In the genomic region with DNA sequence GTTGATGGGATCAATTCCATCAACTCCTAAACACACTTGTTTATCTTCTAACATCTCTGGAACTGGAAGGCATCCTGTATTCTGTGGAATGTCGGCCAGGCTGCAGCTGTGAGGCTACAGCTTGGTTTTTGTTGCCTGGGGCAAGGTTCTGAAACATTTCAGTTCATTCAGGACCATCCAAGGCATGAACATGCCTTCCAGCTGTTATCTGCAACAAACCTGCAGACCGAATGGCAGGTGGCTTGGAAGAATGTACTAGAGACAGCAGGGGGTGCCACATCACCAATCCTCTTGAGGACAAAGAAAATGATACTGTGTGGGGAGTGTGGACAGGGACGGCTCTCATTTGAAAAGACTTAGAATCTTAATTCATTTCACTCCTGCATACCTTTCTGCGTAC, we compare ENCODE assay signal across 1 cellular context.
TF ChIP-seq lines count a peak whose summit lies in the region.

No MANE protein-coding gene starts in this region.

TF ChIP-seq in GM12878, 131 proteins besides CTCF, POLR2A, EP300 and RAD21:
- TF ChIP-seq, protein P1, sequence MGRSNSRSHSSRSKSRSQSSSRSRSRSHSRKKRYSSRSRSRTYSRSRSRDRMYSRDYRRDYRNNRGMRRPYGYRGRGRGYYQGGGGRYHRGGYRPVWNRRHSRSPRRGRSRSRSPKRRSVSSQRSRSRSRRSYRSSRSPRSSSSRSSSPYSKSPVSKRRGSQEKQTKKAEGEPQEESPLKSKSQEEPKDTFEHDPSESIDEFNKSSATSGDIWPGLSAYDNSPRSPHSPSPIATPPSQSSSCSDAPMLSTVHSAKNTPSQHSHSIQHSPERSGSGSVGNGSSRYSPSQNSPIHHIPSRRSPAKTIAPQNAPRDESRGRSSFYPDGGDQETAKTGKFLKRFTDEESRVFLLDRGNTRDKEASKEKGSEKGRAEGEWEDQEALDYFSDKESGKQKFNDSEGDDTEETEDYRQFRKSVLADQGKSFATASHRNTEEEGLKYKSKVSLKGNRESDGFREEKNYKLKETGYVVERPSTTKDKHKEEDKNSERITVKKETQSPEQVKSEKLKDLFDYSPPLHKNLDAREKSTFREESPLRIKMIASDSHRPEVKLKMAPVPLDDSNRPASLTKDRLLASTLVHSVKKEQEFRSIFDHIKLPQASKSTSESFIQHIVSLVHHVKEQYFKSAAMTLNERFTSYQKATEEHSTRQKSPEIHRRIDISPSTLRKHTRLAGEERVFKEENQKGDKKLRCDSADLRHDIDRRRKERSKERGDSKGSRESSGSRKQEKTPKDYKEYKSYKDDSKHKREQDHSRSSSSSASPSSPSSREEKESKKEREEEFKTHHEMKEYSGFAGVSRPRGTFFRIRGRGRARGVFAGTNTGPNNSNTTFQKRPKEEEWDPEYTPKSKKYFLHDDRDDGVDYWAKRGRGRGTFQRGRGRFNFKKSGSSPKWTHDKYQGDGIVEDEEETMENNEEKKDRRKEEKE (IDR thresholded peaks at IDR 0.05): no peak
- TF ChIP-seq JUND (IDR thresholded peaks at IDR 0.05; ENCODE audit: low read depth, low read length): no peak
- no peak for TF ChIP-seq RFX5 (IDR thresholded peaks at IDR 0.05; ENCODE audit: low read depth, low read length)
- no peak for TF ChIP-seq ESRRA (IDR thresholded peaks at IDR 0.05; ENCODE audit: low read length)
- TF ChIP-seq MEF2A (IDR thresholded peaks at IDR 0.05; ENCODE audit: insufficient read depth, low read depth, low read length): no peak
- TF ChIP-seq SMC3 (IDR thresholded peaks at IDR 0.05; ENCODE audit: borderline replicate concordance, low read length): peak; percentile 23; the same call in 1 of the 2 replicates
- no peak for TF ChIP-seq TAF1 (IDR thresholded peaks at IDR 0.05; ENCODE audit: borderline replicate concordance, low read depth, low read length)
- TF ChIP-seq NR2C2 (IDR thresholded peaks at IDR 0.05; ENCODE audit: borderline replicate concordance, control insufficient read depth, insufficient read length, low read depth): no peak
- TF ChIP-seq, protein P2, sequence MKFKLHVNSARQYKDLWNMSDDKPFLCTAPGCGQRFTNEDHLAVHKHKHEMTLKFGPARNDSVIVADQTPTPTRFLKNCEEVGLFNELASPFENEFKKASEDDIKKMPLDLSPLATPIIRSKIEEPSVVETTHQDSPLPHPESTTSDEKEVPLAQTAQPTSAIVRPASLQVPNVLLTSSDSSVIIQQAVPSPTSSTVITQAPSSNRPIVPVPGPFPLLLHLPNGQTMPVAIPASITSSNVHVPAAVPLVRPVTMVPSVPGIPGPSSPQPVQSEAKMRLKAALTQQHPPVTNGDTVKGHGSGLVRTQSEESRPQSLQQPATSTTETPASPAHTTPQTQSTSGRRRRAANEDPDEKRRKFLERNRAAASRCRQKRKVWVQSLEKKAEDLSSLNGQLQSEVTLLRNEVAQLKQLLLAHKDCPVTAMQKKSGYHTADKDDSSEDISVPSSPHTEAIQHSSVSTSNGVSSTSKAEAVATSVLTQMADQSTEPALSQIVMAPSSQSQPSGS (IDR thresholded peaks at IDR 0.05; ENCODE audit: low read length): no peak
TF ChIP-seq in GM12878: peak in this region for 1.
